Comparison of ENCODE assay signal across 8 cellular contexts in genomic region chr11:108569896-108570295, GRCh38. TPM values are rescaled to one million over a fixed set of nuclear protein-coding genes. Genes with fewer than 3 reads are reported as not detected.
"Had no signal": no experiment of that assay in that cellular context is flagged by ENCODE, and none has a peak within 500 bp of the region (broad histone marks: within the 10 kb centered on the region; RNA-seq: fewer than 3 reads in every experiment).

No MANE protein-coding gene starts in this region.

- H3K4me3 ChIP-seq: GM23248, K562 had no signal

- H3K4me3 Mint-ChIP-seq: H9 had no signal

- FAIRE-seq: H54, HTR-8/SVneo, K562 had no signal

- H3K9ac ChIP-seq: GM23248 had no signal

- H3K27ac Mint-ChIP-seq: H9 had no signal

- H2AFZ ChIP-seq: GM23248 had no signal

- DNase-seq: GM23248, GOT3, H9, HCEC 1CT, IMR-90 had no signal

- H3K27ac ChIP-seq: GM23248 had no signal

RNA-seq across cellular contexts. Expression of gene EXPH5, which starts 23.7 kb away (rescaled TPM):
- total RNA-seq: GM23248 had no signal
- polyA plus RNA-seq: GM23248 had no signal
